Comparison of ENCODE assay signal across 1 cellular context in the genomic region with DNA sequence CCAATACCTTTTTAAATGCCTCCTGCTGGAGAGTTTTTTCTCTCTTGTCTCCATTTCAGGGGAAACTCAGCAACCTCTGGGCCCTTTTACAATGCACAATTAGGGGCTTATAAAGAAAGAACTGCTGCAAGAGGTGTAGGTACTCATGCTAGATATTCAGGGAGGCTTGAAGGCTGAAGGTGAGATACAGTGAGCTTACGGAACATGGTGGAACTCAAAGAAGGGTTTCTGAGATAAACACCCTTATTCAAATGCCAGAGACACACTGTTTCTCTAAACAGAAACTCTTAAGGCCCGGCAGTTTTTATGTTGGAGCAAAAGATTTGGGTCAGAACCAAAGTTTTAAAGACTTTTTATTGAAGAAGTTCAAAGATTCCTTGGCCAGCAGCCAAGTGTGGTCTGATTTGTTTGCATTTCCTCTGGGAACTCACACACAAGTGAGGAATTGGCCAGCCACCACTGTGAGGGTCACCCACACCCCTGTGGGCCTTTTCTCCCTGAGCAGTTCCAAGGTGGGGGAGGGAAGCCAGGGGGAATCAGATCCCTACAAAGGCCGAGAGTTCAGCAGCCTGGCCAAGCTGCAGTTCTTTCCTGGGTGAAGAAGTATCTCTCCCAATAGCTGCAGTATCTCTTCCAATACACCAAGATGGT.
TF ChIP-seq lines count a peak whose summit lies in the region.

No MANE protein-coding gene starts in this region.

TF ChIP-seq in endothelial cell of umbilical vein, 7 proteins besides CTCF, POLR2A, EP300 and RAD21 (continued from another document):
- TF ChIP-seq JUN (IDR thresholded peaks at IDR 0.05; ENCODE audit: borderline replicate concordance, insufficient read depth, insufficient read length, low read depth), result no peak
